In the genomic region with DNA sequence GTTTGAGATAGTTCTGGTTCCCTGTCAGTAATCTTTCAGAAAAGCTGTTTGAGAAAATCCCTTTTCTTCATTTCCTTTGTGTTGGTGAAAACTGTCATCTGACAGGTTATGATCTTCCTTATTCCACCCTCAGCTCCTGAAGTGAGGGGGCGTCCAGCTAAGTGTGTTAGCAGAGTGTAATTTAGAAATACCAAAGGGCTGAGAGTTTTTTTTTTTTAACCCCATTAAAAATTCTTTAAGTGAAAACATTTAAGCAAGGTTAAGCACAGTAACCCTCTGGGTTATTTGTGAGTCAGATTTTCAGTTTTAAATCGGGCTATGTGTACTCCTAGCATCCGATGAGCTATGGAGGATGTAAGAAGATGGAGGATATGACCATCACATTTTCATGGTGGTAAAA, we compare ENCODE assay signal across 19 cellular contexts.
"Had no signal": no experiment of that assay in that cellular context is flagged by ENCODE, and none has a peak within 500 bp of the region (broad histone marks: within the 10 kb centered on the region; RNA-seq: fewer than 3 reads in every experiment).

No MANE protein-coding gene starts in this region.

- H3K27ac Mint-ChIP-seq: activated B cell treated with CpG ODN at 0.5 μM for 24 hours; activated CD4-positive, alpha-beta T cell treated with anti-CD3 and anti-CD28 coated beads, Interleukin-2, amount 10 ng/mL, durations not matched to agents 24 days and 14 days; activated CD8-positive, alpha-beta T cell treated with anti-CD3 and anti-CD28 coated beads for 36 hours; activated naive CD4-positive, alpha-beta T cell treated with anti-CD3 and anti-CD28 coated beads, Interleukin-2, amount 10 ng/mL, durations not matched to agents 7 days and 5 days; activated naive CD8-positive, alpha-beta T cell treated with anti-CD3 and anti-CD28 coated beads, Interleukin-2, amount 50 U/mL, for 24 hours; memory B cell; natural killer cell treated with Interleukin-12 subunit alpha and Interleukin-12 subunit beta and Interleukin-15 and Interleukin-18, amount 100 ng/mL, for 72 hours; stimulated activated memory B cell treated with anti-CD40 and anti-IgM and Interleukin-4, amounts not matched to agents 10 μg/mL and 1 μg/mL and 100 μg/mL, for 72 hours; T-helper 2 cell treated with Interferon-gamma antibody and Interleukin-4, amounts not matched to agents 5 μg/mL and 100 μg/mL, for 36 hours had no signal

- H3K9me3 Mint-ChIP-seq: activated B cell treated with CpG ODN at 0.5 μM for 24 hours; activated CD4-positive, alpha-beta T cell treated with anti-CD3 and anti-CD28 coated beads, Interleukin-2, amount 10 ng/mL, durations not matched to agents 24 days and 14 days; activated naive CD4-positive, alpha-beta T cell treated with anti-CD3 and anti-CD28 coated beads, Interleukin-2, amount 10 ng/mL, durations not matched to agents 7 days and 5 days; activated naive CD8-positive, alpha-beta T cell treated with anti-CD3 and anti-CD28 coated beads, Interleukin-2, amount 50 U/mL, for 24 hours; activated T-cell treated with anti-CD3 and anti-CD28 coated beads, Interleukin-2, amount 50 U/mL, for 4 hours; memory B cell; stimulated activated memory B cell treated with anti-CD40 and anti-IgM and Interleukin-4, amounts not matched to agents 10 μg/mL and 1 μg/mL and 100 μg/mL, for 72 hours; T-helper 2 cell treated with Interferon-gamma antibody and Interleukin-4, amounts not matched to agents 5 μg/mL and 100 μg/mL, for 36 hours had no signal

- H3K36me3 Mint-ChIP-seq: activated naive CD4-positive, alpha-beta T cell treated with anti-CD3 and anti-CD28 coated beads, Interleukin-2, amount 10 ng/mL, durations not matched to agents 7 days and 5 days; memory B cell; natural killer cell treated with Interleukin-12 subunit alpha and Interleukin-12 subunit beta and Interleukin-15 and Interleukin-18, amount 100 ng/mL, for 72 hours; stimulated activated memory B cell treated with anti-CD40 and anti-IgM and Interleukin-4, amounts not matched to agents 10 μg/mL and 1 μg/mL and 100 μg/mL, for 72 hours had no signal

- H3K27me3 Mint-ChIP-seq: activated CD4-positive, alpha-beta T cell treated with anti-CD3 and anti-CD28 coated beads, Interleukin-2, amount 10 ng/mL, durations not matched to agents 24 days and 14 days; activated CD8-positive, alpha-beta T cell treated with anti-CD3 and anti-CD28 coated beads for 36 hours; activated naive CD4-positive, alpha-beta T cell treated with anti-CD3 and anti-CD28 coated beads, Interleukin-2, amount 10 ng/mL, durations not matched to agents 7 days and 5 days; activated naive CD8-positive, alpha-beta T cell treated with anti-CD3 and anti-CD28 coated beads, Interleukin-2, amount 50 U/mL, for 24 hours; central memory CD8-positive, alpha-beta T cell; natural killer cell treated with Interleukin-12 subunit alpha and Interleukin-12 subunit beta and Interleukin-15 and Interleukin-18, amount 100 ng/mL, for 72 hours had no signal

- DNase-seq: activated B cell treated with CpG ODN at 0.5 μM for 24 hours; activated CD4-positive, alpha-beta T cell treated with anti-CD3 and anti-CD28 coated beads, Interleukin-2, amount 10 ng/mL, durations not matched to agents 24 days and 14 days; activated CD8-positive, alpha-beta T cell treated with anti-CD3 and anti-CD28 coated beads for 36 hours; activated effector memory CD4-positive, alpha-beta T cell treated with Interleukin-2 at 50 U/mL for 16 hours; activated naive CD4-positive, alpha-beta T cell treated with anti-CD3 and anti-CD28 coated beads, Interleukin-2, amount 10 ng/mL, durations not matched to agents 7 days and 5 days; activated naive CD8-positive, alpha-beta T cell treated with anti-CD3 and anti-CD28 coated beads, Interleukin-2, amount 50 U/mL, for 24 hours; activated T-cell treated with anti-CD3 and anti-CD28 coated beads, Interleukin-2, amount 50 U/mL, for 4 hours; anterior cingulate cortex; effector CD8-positive, alpha-beta T cell; psoas muscle; right lobe of liver; stimulated activated CD4-positive, alpha-beta T cell treated with anti-CD3 and anti-CD28 coated beads, Interleukin-4, amount 100 ng/mL, for 24 hours; testis; upper lobe of left lung had no signal

- ATAC-seq: activated CD8-positive, alpha-beta T cell treated with anti-CD3 and anti-CD28 coated beads for 36 hours; activated naive CD8-positive, alpha-beta T cell treated with anti-CD3 and anti-CD28 coated beads, Interleukin-2, amount 50 U/mL, for 24 hours; activated T-cell treated with anti-CD3 and anti-CD28 coated beads, Interleukin-2, amount 50 U/mL, for 4 hours; natural killer cell treated with Interleukin-12 subunit alpha and Interleukin-12 subunit beta and Interleukin-15 and Interleukin-18, amount 100 ng/mL, for 72 hours; psoas muscle; right lobe of liver; stimulated activated memory B cell treated with anti-CD40 and anti-IgM and Interleukin-4, amounts not matched to agents 10 μg/mL and 1 μg/mL and 100 μg/mL, for 72 hours had no signal

- H3K4me3 Mint-ChIP-seq: activated B cell treated with CpG ODN at 0.5 μM for 24 hours; activated CD4-positive, alpha-beta T cell treated with anti-CD3 and anti-CD28 coated beads, Interleukin-2, amount 10 ng/mL, durations not matched to agents 24 days and 14 days; activated CD8-positive, alpha-beta T cell treated with anti-CD3 and anti-CD28 coated beads for 36 hours; activated naive CD4-positive, alpha-beta T cell treated with anti-CD3 and anti-CD28 coated beads, Interleukin-2, amount 10 ng/mL, durations not matched to agents 7 days and 5 days; activated naive CD8-positive, alpha-beta T cell treated with anti-CD3 and anti-CD28 coated beads, Interleukin-2, amount 50 U/mL, for 24 hours; activated T-cell treated with anti-CD3 and anti-CD28 coated beads, Interleukin-2, amount 50 U/mL, for 4 hours; central memory CD8-positive, alpha-beta T cell; memory B cell; natural killer cell treated with Interleukin-12 subunit alpha and Interleukin-12 subunit beta and Interleukin-15 and Interleukin-18, amount 100 ng/mL, for 72 hours; stimulated activated memory B cell treated with anti-CD40 and anti-IgM and Interleukin-4, amounts not matched to agents 10 μg/mL and 1 μg/mL and 100 μg/mL, for 72 hours; T-helper 2 cell treated with Interferon-gamma antibody and Interleukin-4, amounts not matched to agents 5 μg/mL and 100 μg/mL, for 36 hours had no signal

- H3K4me1 Mint-ChIP-seq: activated B cell treated with CpG ODN at 0.5 μM for 24 hours; activated CD4-positive, alpha-beta T cell treated with anti-CD3 and anti-CD28 coated beads, Interleukin-2, amount 10 ng/mL, durations not matched to agents 24 days and 14 days; activated naive CD4-positive, alpha-beta T cell treated with anti-CD3 and anti-CD28 coated beads, Interleukin-2, amount 10 ng/mL, durations not matched to agents 7 days and 5 days; activated naive CD8-positive, alpha-beta T cell treated with anti-CD3 and anti-CD28 coated beads, Interleukin-2, amount 50 U/mL, for 24 hours; central memory CD8-positive, alpha-beta T cell; memory B cell; stimulated activated memory B cell treated with anti-CD40 and anti-IgM and Interleukin-4, amounts not matched to agents 10 μg/mL and 1 μg/mL and 100 μg/mL, for 72 hours had no signal
